Comparison of ENCODE assay signal across 2 cellular contexts in the genomic region with DNA sequence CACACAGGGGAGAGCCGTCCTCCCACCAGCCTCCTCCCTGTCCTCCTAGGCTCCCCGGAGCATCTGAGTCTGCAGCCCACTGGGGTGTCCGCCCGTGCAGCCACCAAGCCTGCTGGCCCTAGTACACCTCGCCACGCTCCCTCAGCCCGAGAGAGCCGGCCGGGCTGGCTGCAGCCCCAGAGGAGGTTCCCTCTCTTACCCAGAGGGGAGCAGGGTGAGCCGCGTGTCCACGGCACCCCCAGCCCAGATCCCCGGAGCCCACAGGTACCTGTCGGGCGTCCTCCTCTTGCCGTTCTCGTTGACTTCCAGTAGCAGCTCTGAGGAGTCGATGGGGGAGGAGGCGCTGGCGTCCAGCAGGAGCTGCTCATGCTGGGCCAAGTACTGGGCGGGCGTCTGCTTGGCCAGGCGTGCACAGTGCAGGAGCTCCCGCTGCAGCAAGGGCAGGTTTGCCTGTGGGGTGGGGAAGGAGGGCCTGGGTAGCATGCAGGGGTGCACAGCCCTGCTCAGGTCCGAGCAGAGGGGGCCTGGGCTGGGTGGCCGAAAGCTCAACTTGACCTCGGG.
A peak's percentile ranks its signal among the peaks of the same experiment; 100 is the strongest.
TF ChIP-seq lines count a peak whose summit lies in the region.

No MANE protein-coding gene starts in this region.

TF ChIP-seq in HepG2, 621 proteins besides CTCF, POLR2A, EP300 and RAD21:
- TF ChIP-seq, protein P1, sequence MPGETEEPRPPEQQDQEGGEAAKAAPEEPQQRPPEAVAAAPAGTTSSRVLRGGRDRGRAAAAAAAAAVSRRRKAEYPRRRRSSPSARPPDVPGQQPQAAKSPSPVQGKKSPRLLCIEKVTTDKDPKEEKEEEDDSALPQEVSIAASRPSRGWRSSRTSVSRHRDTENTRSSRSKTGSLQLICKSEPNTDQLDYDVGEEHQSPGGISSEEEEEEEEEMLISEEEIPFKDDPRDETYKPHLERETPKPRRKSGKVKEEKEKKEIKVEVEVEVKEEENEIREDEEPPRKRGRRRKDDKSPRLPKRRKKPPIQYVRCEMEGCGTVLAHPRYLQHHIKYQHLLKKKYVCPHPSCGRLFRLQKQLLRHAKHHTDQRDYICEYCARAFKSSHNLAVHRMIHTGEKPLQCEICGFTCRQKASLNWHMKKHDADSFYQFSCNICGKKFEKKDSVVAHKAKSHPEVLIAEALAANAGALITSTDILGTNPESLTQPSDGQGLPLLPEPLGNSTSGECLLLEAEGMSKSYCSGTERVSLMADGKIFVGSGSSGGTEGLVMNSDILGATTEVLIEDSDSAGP (CRISPR knock-in tag; IDR thresholded peaks at IDR 0.05; ENCODE audit: borderline replicate concordance), result 0 out of 2 replicates have a peak, but pooled peaks have one; percentile 2
- TF ChIP-seq ZNF460 (CRISPR knock-in tag; IDR thresholded peaks at IDR 0.05; ENCODE audit: borderline replicate concordance), result no peak
- TF ChIP-seq, protein P2, sequence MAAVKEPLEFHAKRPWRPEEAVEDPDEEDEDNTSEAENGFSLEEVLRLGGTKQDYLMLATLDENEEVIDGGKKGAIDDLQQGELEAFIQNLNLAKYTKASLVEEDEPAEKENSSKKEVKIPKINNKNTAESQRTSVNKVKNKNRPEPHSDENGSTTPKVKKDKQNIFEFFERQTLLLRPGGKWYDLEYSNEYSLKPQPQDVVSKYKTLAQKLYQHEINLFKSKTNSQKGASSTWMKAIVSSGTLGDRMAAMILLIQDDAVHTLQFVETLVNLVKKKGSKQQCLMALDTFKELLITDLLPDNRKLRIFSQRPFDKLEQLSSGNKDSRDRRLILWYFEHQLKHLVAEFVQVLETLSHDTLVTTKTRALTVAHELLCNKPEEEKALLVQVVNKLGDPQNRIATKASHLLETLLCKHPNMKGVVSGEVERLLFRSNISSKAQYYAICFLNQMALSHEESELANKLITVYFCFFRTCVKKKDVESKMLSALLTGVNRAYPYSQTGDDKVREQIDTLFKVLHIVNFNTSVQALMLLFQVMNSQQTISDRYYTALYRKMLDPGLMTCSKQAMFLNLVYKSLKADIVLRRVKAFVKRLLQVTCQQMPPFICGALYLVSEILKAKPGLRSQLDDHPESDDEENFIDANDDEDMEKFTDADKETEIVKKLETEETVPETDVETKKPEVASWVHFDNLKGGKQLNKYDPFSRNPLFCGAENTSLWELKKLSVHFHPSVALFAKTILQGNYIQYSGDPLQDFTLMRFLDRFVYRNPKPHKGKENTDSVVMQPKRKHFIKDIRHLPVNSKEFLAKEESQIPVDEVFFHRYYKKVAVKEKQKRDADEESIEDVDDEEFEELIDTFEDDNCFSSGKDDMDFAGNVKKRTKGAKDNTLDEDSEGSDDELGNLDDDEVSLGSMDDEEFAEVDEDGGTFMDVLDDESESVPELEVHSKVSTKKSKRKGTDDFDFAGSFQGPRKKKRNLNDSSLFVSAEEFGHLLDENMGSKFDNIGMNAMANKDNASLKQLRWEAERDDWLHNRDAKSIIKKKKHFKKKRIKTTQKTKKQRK (IDR thresholded peaks at IDR 0.05; ENCODE audit: low read length), result no peak

TF ChIP-seq in H1, 55 proteins besides CTCF, POLR2A, EP300 and RAD21:
- TF ChIP-seq JUN (IDR thresholded peaks at IDR 0.05; ENCODE audit: low read depth, low read length) (no peak), JUND (IDR thresholded peaks at IDR 0.05; ENCODE audit: low read length) (no peak), SP2 (IDR thresholded peaks at IDR 0.05; ENCODE audit: low read length) (no peak), KDM1A (IDR thresholded peaks at IDR 0.05; ENCODE audit: borderline replicate concordance, low read length) (no peak), SRF (IDR thresholded peaks at IDR 0.05; ENCODE audit: low read depth, low read length) (no peak), RBBP5 (IDR thresholded peaks at IDR 0.05; ENCODE audit: borderline replicate concordance, low read depth, low read length) (no peak), SP4 (IDR thresholded peaks at IDR 0.05; ENCODE audit: low read length) (no peak), EZH2 (IDR thresholded peaks at IDR 0.05; ENCODE audit: low read depth, low read length, severe bottlenecking) (no peak), HDAC6 (IDR thresholded peaks at IDR 0.05; ENCODE audit: low read depth, low read length) (no peak), FOSL1 (IDR thresholded peaks at IDR 0.05; ENCODE audit: insufficient read depth, low read depth, low read length) (no peak)
- TF ChIP-seq, protein P3, sequence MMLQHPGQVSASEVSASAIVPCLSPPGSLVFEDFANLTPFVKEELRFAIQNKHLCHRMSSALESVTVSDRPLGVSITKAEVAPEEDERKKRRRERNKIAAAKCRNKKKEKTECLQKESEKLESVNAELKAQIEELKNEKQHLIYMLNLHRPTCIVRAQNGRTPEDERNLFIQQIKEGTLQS (IDR thresholded peaks at IDR 0.05; ENCODE audit: insufficient read depth, low read depth, low read length), result no peak
